8 cellular contexts compared by ENCODE assay signal in the genomic region with DNA sequence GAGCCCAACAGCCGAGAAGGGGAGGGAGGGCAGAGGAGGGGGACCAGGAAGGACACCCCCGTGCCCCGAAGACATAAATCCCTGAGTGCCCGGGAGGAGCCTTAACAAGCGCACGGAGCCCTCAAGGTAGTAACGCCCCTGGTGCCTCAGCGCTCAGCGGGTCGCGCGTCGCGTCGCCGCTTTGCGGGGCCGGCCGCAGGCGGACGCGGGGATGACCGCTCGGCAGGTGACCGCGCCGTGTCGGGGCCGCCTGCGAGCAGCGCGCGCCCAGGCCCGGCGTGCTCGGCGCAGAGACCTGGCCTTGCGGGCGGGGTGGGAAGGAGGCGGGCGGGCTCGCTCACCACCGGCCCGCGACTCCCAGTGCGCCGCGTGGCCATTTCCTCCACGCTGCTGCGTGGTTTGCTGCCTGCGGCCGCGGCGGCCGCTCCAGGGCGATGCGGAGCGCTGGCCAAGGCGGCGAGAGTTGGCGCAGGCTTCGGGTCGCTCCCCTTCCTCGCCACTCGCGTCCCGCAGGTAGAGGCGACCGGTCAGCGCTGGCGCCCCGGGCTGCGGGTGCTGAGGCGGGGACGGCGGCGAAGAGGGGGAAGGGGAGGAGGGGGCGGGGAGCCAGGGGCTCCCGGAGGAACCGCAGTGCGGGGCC. TPM values are rescaled to one million over a fixed set of nuclear protein-coding genes. Genes with fewer than 3 reads are reported as not detected.
DNase-seq lines count a peak whose midpoint lies in the region; ATAC-seq and TF ChIP-seq lines count a peak whose summit lies in the region.

No MANE protein-coding gene starts in this region.

- 3% methylated on average over 7 of the region's 81 CpGs; no CpG with 5 or more reads in 1 of the 2 experiments for WGBS in IMR-90 (ENCODE audit: extremely low coverage in 2 of 2, insufficient read length in 1 of 2), 2 experiments

- H3K9ac ChIP-seq in IMR-90 (ENCODE audit: low read depth, low read length): no peak overlapping the region

- no peak for DNase-seq in GM12864 (ENCODE audit: low read depth)
- DNase-seq in IMR-90: no peak
- no peak for DNase-seq in central memory CD8-positive, alpha-beta T cell (ENCODE audit: low spot score in 2 of 2)
- DNase-seq in left lobe of liver (ENCODE audit: low spot score): no peak
- DNase-seq in substantia nigra (lab: John Stamatoyannopoulos, UW): peak in 11 of 49 donors; percentile 1 to 79 (median 10)
- no peak for DNase-seq in NCI-H345 treated with DMSO at 0.1 percent for 48 hours (lab: John Stamatoyannopoulos, UW; ENCODE audit: unreplicated experiment)
- DNase-seq in activated effector memory CD4-positive, alpha-beta T cell treated with anti-CD3 and anti-CD28 coated beads, Interleukin-2, amount 50 U/mL, for 16 hours: no peak

- no peak overlapping the region for H4K8ac ChIP-seq in IMR-90 (ENCODE audit: low read depth in 2 of 2, low read length in 2 of 2)

- H2BK15ac ChIP-seq in IMR-90 (ENCODE audit: low read depth, low read length): no peak overlapping the region

- no peak overlapping the region for H2BK20ac ChIP-seq in IMR-90 (ENCODE audit: low read depth, low read length)

- H3K27me3 Mint-ChIP-seq in central memory CD8-positive, alpha-beta T cell: peaks cover 31% of the 10 kb centered on the region

- no peak overlapping the region for H3K4ac ChIP-seq in IMR-90 (ENCODE audit: low read depth, low read length)

- H2BK5ac ChIP-seq in IMR-90 (ENCODE audit: low read depth, low read length, poor library complexity, severe bottlenecking): no peak overlapping the region

- H3K36me3 Mint-ChIP-seq in central memory CD8-positive, alpha-beta T cell (ENCODE audit: insufficient read depth): peaks cover 6% of the 10 kb centered on the region

- ATAC-seq in GM21529 (IDR thresholded peaks at IDR 0.05; ENCODE audit: unreplicated experiment) (peak; percentile 19), IMR-90 (ENCODE audit: low read depth) (peak; percentile 42), left lobe of liver (peak; percentile 65)
- no peak for ATAC-seq in central memory CD8-positive, alpha-beta T cell (replicated peaks; ENCODE audit: extremely low read depth, poor library complexity, severe bottlenecking)

- no peak overlapping the region for H4K91ac ChIP-seq in IMR-90 (ENCODE audit: insufficient read depth, low read depth, low read length)

- TF ChIP-seq CTCF in GM12864 (IDR thresholded peaks at IDR 0.05; ENCODE audit: low read depth, low read length, missing control alignments): no peak
- no peak for TF ChIP-seq CTCF in IMR-90 (conservative IDR thresholded peaks at IDR 0.05; ENCODE audit: low read depth, low read length)

- no peaks in the 10 kb centered on the region for H3K4me1 ChIP-seq in IMR-90 (ENCODE audit: control insufficient read depth, insufficient read depth, low read length)

- peaks cover 8% of the 10 kb centered on the region; the same call in 1 of the 2 replicates for H3K27me3 ChIP-seq in IMR-90 (ENCODE audit: control insufficient read depth, insufficient read depth, low read length)

- no peak overlapping the region for H3K23ac ChIP-seq in IMR-90 (ENCODE audit: low read depth, low read length)

- H4K5ac ChIP-seq in IMR-90 (ENCODE audit: low read depth, low read length): no peak overlapping the region

- no peak overlapping the region for H3K56ac ChIP-seq in IMR-90 (ENCODE audit: extremely low read depth, insufficient read depth, low read length)

- dilution Hi-C loops in IMR-90 (cut with HindIII; ENCODE audit: low sequenced_read_pairs, unreplicated experiment): no loop called here

- H3K27ac ChIP-seq in IMR-90 (ENCODE audit: insufficient read depth, low read length): no peak overlapping the region
- peak overlapping the region; percentile 26 for H3K27ac ChIP-seq in substantia nigra (ENCODE audit: low read depth, low read length, poor library complexity, severe bottlenecking)

- H3K36me3 ChIP-seq in IMR-90 (ENCODE audit: control insufficient read depth, insufficient read depth, low read length): no peaks in the 10 kb centered on the region

- no peak overlapping the region for H2BK120ac ChIP-seq in IMR-90 (ENCODE audit: low read depth, low read length)

- no peak for TF ChIP-seq POLR2A in IMR-90 (IDR thresholded peaks at IDR 0.05; ENCODE audit: low read depth, low read length)

- H2AFZ ChIP-seq in IMR-90 (replicated peaks; ENCODE audit: low read length, poor library complexity): peak overlapping the region; percentile 79

- in situ Hi-C loops in IMR-90 (cut with MboI; ENCODE audit: low sequenced_read_pairs): no loop called here

- H2AK5ac ChIP-seq in IMR-90 (ENCODE audit: low read depth, low read length): no peak overlapping the region

- no peak overlapping the region for H3K14ac ChIP-seq in IMR-90 (replicated peaks; ENCODE audit: low read depth, low read length)

- no peaks in the 10 kb centered on the region for H3K9me1 ChIP-seq in IMR-90 (ENCODE audit: insufficient read depth, low read length)

- H3K4me3 ChIP-seq in GM12864 (ENCODE audit: low read depth, low read length) (peak overlapping the region; percentile 69), IMR-90 (ENCODE audit: insufficient read depth, low read depth, low read length) (peak overlapping the region; percentile 24; the same call in 1 of the 2 replicates)

- no peaks in the 10 kb centered on the region for H3K79me1 ChIP-seq in IMR-90 (ENCODE audit: low read depth in 1 of 2, low read length in 2 of 2)

- intact Hi-C loops in IMR-90 (cut with micrococcal nuclease): no loop called here

- no peaks in the 10 kb centered on the region for H3K9me3 Mint-ChIP-seq in central memory CD8-positive, alpha-beta T cell

- H3K9me3 ChIP-seq in IMR-90 (ENCODE audit: control insufficient read depth, insufficient read depth, low read length): no peaks in the 10 kb centered on the region

- no TSS peak for BruUV-seq in IMR-90 (replicated peaks; lab: Mats Ljungman, UMichigan)

- POLR2A ChIA-PET in IMR-90 (lab: Charles Lee; ENCODE audit: unreplicated experiment): no interaction called here

- H4K20me1 ChIP-seq in IMR-90 (ENCODE audit: insufficient read depth, low read length): no peaks in the 10 kb centered on the region

- CTCF ChIA-PET in IMR-90 (lab: Yijun Ruan, JAX): no interaction called here

- no peak for TF ChIP-seq RAD21 in IMR-90 (IDR thresholded peaks at IDR 0.05; ENCODE audit: low read length)

- peak overlapping the region; percentile 64 for H3K4me3 Mint-ChIP-seq in central memory CD8-positive, alpha-beta T cell

- H2AK9ac ChIP-seq in IMR-90 (replicated peaks; ENCODE audit: low read depth, low read length, poor library complexity): no peak overlapping the region

- peak overlapping the region; percentile 72; the same call in 1 of the 2 replicates for H3K4me2 ChIP-seq in IMR-90 (ENCODE audit: low read depth, low read length)

- H3K18ac ChIP-seq in IMR-90 (ENCODE audit: low read depth, low read length): no peak overlapping the region

- H3K27ac Mint-ChIP-seq in central memory CD8-positive, alpha-beta T cell (ENCODE audit: low read depth): peak overlapping the region; percentile 17

- H3K4me1 Mint-ChIP-seq in central memory CD8-positive, alpha-beta T cell: peaks cover 18% of the 10 kb centered on the region

TF ChIP-seq in IMR-90, 13 proteins besides CTCF, POLR2A, EP300 and RAD21:
- no peak for TF ChIP-seq FOS (IDR thresholded peaks at IDR 0.05; ENCODE audit: low read depth, low read length)
- TF ChIP-seq RCOR1 (IDR thresholded peaks at IDR 0.05; ENCODE audit: insufficient replicate concordance, low read length): no peak
- no peak for TF ChIP-seq MAZ (IDR thresholded peaks at IDR 0.05; ENCODE audit: borderline replicate concordance, low read depth, low read length)
- no peak for TF ChIP-seq MXI1 (IDR thresholded peaks at IDR 0.05; ENCODE audit: borderline replicate concordance, low read depth, low read length)
- no peak for TF ChIP-seq CEBPB (IDR thresholded peaks at IDR 0.05; ENCODE audit: low read depth, low read length)
- TF ChIP-seq, protein P1, sequence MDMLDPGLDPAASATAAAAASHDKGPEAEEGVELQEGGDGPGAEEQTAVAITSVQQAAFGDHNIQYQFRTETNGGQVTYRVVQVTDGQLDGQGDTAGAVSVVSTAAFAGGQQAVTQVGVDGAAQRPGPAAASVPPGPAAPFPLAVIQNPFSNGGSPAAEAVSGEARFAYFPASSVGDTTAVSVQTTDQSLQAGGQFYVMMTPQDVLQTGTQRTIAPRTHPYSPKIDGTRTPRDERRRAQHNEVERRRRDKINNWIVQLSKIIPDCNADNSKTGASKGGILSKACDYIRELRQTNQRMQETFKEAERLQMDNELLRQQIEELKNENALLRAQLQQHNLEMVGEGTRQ (IDR thresholded peaks at IDR 0.05; ENCODE audit: low read depth, low read length): no peak
- no peak for TF ChIP-seq CHD1 (IDR thresholded peaks at IDR 0.05; ENCODE audit: low read depth, low read length)
- no peak for TF ChIP-seq NFE2L2 (IDR thresholded peaks at IDR 0.05; ENCODE audit: low read depth, low read length)
- TF ChIP-seq MAFK (IDR thresholded peaks at IDR 0.05; ENCODE audit: low read depth, low read length): no peak
- no peak for TF ChIP-seq SMC3 (IDR thresholded peaks at IDR 0.05; ENCODE audit: low read depth, low read length)
- TF ChIP-seq, protein P2, sequence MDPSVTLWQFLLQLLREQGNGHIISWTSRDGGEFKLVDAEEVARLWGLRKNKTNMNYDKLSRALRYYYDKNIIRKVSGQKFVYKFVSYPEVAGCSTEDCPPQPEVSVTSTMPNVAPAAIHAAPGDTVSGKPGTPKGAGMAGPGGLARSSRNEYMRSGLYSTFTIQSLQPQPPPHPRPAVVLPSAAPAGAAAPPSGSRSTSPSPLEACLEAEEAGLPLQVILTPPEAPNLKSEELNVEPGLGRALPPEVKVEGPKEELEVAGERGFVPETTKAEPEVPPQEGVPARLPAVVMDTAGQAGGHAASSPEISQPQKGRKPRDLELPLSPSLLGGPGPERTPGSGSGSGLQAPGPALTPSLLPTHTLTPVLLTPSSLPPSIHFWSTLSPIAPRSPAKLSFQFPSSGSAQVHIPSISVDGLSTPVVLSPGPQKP (IDR thresholded peaks at IDR 0.05; ENCODE audit: borderline replicate concordance, low read depth, low read length): no peak
- no peak for TF ChIP-seq BHLHE40 (IDR thresholded peaks at IDR 0.05; ENCODE audit: low read depth, low read length)
- no peak for TF ChIP-seq RFX5 (IDR thresholded peaks at IDR 0.05; ENCODE audit: low read depth, low read length)

RNA-seq across cellular contexts. Expression of gene CCSER1, which starts 0.6 kb away (rescaled TPM):
- not detected in 2 replicates for total RNA-seq in IMR-90 (2012; rRNA removed)
- not detected in 2 replicates for polyA plus RNA-seq in IMR-90 (2012; rRNA removed)
- polyA plus RNA-seq in IMR-90 (2012; cell fraction: cytosol; rRNA removed): not detected in 2 replicates
- not detected in 2 replicates for polyA plus RNA-seq in IMR-90 (2012; cell fraction: nucleus; rRNA removed; ENCODE audit: low replicate concordance)
- 0.23 TPM for total RNA-seq in left lobe of liver
